Comparison of ENCODE assay signal across 22 cellular contexts in the genomic region with DNA sequence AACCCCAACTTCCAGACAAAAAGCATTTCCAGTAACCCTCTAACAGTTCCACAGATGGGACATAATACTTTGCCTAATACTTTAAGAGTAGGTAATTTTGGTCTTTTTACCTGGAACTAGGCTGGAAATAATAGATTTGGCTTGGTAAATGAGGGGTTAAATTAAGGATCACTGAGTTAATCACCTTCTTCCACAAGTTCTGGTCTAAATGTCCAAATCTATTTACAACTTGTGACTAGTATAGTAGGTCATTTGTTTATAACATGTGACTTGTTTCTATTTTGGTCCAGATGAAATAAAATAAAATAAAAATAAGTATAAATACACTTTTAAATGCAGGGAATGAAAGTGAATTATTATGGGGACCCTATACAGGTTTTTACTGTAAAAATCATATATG.
A peak's percentile ranks its signal among the peaks of the same experiment; 100 is the strongest.
DNase-seq lines count a peak whose midpoint lies in the region; ATAC-seq and TF ChIP-seq lines count a peak whose summit lies in the region.
"Had no signal": no experiment of that assay in that cellular context is flagged by ENCODE, and none has a peak within 500 bp of the region (broad histone marks: within the 10 kb centered on the region; RNA-seq: fewer than 3 reads in every experiment).

No MANE protein-coding gene starts in this region.

- TF ChIP-seq CTCF in GM10248 (IDR thresholded peaks at IDR 0.05; ENCODE audit: control extremely low read depth, extremely low read depth, low read depth, missing control alignments) = no peak

- peaks cover 5% of the 10 kb centered on the region for H3K9me3 Mint-ChIP-seq in activated naive CD8-positive, alpha-beta T cell (ENCODE audit: low read depth)
- H3K9me3 Mint-ChIP-seq in activated naive CD8-positive, alpha-beta T cell treated with anti-CD3 and anti-CD28 coated beads for 36 hours = peaks cover 10% of the 10 kb centered on the region
- peaks cover 0 to 9% (median 3%) of the 10 kb centered on the region in 3 donors for H3K9me3 Mint-ChIP-seq in T-cell
- H3K9me3 Mint-ChIP-seq in activated CD8-positive, alpha-beta memory T cell treated with anti-CD3 and anti-CD28 coated beads, Interleukin-2, amount 10 ng/mL, durations not matched to agents 7 days and 5 days (ENCODE audit: low read depth) = no peaks in the 10 kb centered on the region

- H3K27ac Mint-ChIP-seq in activated naive CD8-positive, alpha-beta T cell = peak overlapping the region; percentile 82
- H3K27ac Mint-ChIP-seq in activated naive CD8-positive, alpha-beta T cell treated with anti-CD3 and anti-CD28 coated beads for 36 hours = no peak overlapping the region
- peak overlapping the region; percentile 12 to 42 for H3K27ac Mint-ChIP-seq in T-cell
- H3K27ac Mint-ChIP-seq in activated CD8-positive, alpha-beta memory T cell treated with anti-CD3 and anti-CD28 coated beads, Interleukin-2, amount 10 ng/mL, durations not matched to agents 7 days and 5 days = no peak overlapping the region

- ATAC-seq in T-cell (replicated peaks in 1 of 4) (no peak), HG02840 (IDR thresholded peaks at IDR 0.05; ENCODE audit: low FRiP score, unreplicated experiment) (no peak)
- ATAC-seq in activated CD8-positive, alpha-beta memory T cell treated with anti-CD3 and anti-CD28 coated beads, Interleukin-2, amount 10 ng/mL, durations not matched to agents 7 days and 5 days = no peak
- ATAC-seq: A549 had no signal

- no peak overlapping the region for H3K4me3 Mint-ChIP-seq in activated naive CD8-positive, alpha-beta T cell
- no peak overlapping the region for H3K4me3 Mint-ChIP-seq in activated naive CD8-positive, alpha-beta T cell treated with anti-CD3 and anti-CD28 coated beads for 36 hours
- no peak overlapping the region for H3K4me3 Mint-ChIP-seq in T-cell
- no peak overlapping the region for H3K4me3 Mint-ChIP-seq in activated CD8-positive, alpha-beta memory T cell treated with anti-CD3 and anti-CD28 coated beads, Interleukin-2, amount 10 ng/mL, durations not matched to agents 7 days and 5 days

- no peak for DNase-seq in activated naive CD8-positive, alpha-beta T cell treated with anti-CD3 and anti-CD28 coated beads for 36 hours
- DNase-seq in T-cell (no peak), myocyte (ENCODE audit: low read depth) (peak; percentile 10), GM10248 (ENCODE audit: extremely low spot score) (no peak)
- no peak for DNase-seq in activated CD8-positive, alpha-beta memory T cell treated with anti-CD3 and anti-CD28 coated beads, Interleukin-2, amount 10 ng/mL, durations not matched to agents 7 days and 5 days
- DNase-seq: AML-193, DMS153, GM23248, H7, KBM-7, MG63, NCI-H1105 treated with DMSO at 0.1 percent for 48 hours, NCI-H146, NCI-H1930, NCI-H2107, NCI-H446, NCI-H524 treated with DMSO at 0.1 percent for 48 hours, NCI-H774, SIG-M5 had no signal

- POLR2A ChIA-PET in T-cell (lab: Charles Lee) = interaction anchor here in 1 of 2 donors (1.4 kb wide), 1 partner anchor 12 kb away, joined by 4 read pairs; no protein-coding TSS in a partner anchor
- POLR2A ChIA-PET in GM10248 (lab: Yijun Ruan, JAX) = no interaction called here

- peaks cover 33% of the 10 kb centered on the region for H3K36me3 Mint-ChIP-seq in activated naive CD8-positive, alpha-beta T cell
- peaks cover 53% of the 10 kb centered on the region for H3K36me3 Mint-ChIP-seq in activated naive CD8-positive, alpha-beta T cell treated with anti-CD3 and anti-CD28 coated beads for 36 hours
- H3K36me3 Mint-ChIP-seq in T-cell = peaks cover 48% of the 10 kb centered on the region
- peaks cover 56% of the 10 kb centered on the region for H3K36me3 Mint-ChIP-seq in activated CD8-positive, alpha-beta memory T cell treated with anti-CD3 and anti-CD28 coated beads, Interleukin-2, amount 10 ng/mL, durations not matched to agents 7 days and 5 days

- H3K4me1 Mint-ChIP-seq in activated naive CD8-positive, alpha-beta T cell (ENCODE audit: low read depth) = peaks cover 39% of the 10 kb centered on the region
- peaks cover 49% of the 10 kb centered on the region for H3K4me1 Mint-ChIP-seq in activated naive CD8-positive, alpha-beta T cell treated with anti-CD3 and anti-CD28 coated beads for 36 hours
- peaks cover 47 to 55% (median 54%) of the 10 kb centered on the region in 3 donors for H3K4me1 Mint-ChIP-seq in T-cell
- peaks cover 37% of the 10 kb centered on the region for H3K4me1 Mint-ChIP-seq in activated CD8-positive, alpha-beta memory T cell treated with anti-CD3 and anti-CD28 coated beads, Interleukin-2, amount 10 ng/mL, durations not matched to agents 7 days and 5 days

- CTCF ChIA-PET in T-cell (lab: Charles Lee) = interaction anchor here in 1 of 2 donors (0.6 to 1.4 kb wide), 2 partner anchors 58 to 89 kb away, joined by 3 read pairs; no protein-coding TSS in a partner anchor
- CTCF ChIA-PET in activated CD8-positive, alpha-beta memory T cell treated with anti-CD3 and anti-CD28 coated beads, Interleukin-2, amount 10 ng/mL, durations not matched to agents 7 days and 5 days (lab: Charles Lee) = interaction anchor here (2.5 kb wide), 1 partner anchor 78 kb away, joined by 6 read pairs; no protein-coding TSS in a partner anchor
- CTCF ChIA-PET in GM10248 (lab: Yijun Ruan, JAX) = no interaction called here

- H3K27me3 Mint-ChIP-seq in activated naive CD8-positive, alpha-beta T cell = no peaks in the 10 kb centered on the region
- no peaks in the 10 kb centered on the region for H3K27me3 Mint-ChIP-seq in activated naive CD8-positive, alpha-beta T cell treated with anti-CD3 and anti-CD28 coated beads for 36 hours
- H3K27me3 Mint-ChIP-seq in T-cell = no peaks in the 10 kb centered on the region
- H3K27me3 Mint-ChIP-seq in activated CD8-positive, alpha-beta memory T cell treated with anti-CD3 and anti-CD28 coated beads, Interleukin-2, amount 10 ng/mL, durations not matched to agents 7 days and 5 days = no peaks in the 10 kb centered on the region

Comparison
In these comparisons a context has a peak if more than half of its experiments do, and no peak if none do; other contexts are left out.
1. H3K27ac Mint-ChIP-seq: peak in activated naive CD8-positive, alpha-beta T cell (single experiment) and T-cell (2 of 2); none in activated naive CD8-positive, alpha-beta T cell treated with anti-CD3 and anti-CD28 coated beads for 36 hours (single experiment) and activated CD8-positive, alpha-beta memory T cell treated with anti-CD3 and anti-CD28 coated beads, Interleukin-2, amount 10 ng/mL, durations not matched to agents 7 days and 5 days (single experiment).